In the genomic region with DNA sequence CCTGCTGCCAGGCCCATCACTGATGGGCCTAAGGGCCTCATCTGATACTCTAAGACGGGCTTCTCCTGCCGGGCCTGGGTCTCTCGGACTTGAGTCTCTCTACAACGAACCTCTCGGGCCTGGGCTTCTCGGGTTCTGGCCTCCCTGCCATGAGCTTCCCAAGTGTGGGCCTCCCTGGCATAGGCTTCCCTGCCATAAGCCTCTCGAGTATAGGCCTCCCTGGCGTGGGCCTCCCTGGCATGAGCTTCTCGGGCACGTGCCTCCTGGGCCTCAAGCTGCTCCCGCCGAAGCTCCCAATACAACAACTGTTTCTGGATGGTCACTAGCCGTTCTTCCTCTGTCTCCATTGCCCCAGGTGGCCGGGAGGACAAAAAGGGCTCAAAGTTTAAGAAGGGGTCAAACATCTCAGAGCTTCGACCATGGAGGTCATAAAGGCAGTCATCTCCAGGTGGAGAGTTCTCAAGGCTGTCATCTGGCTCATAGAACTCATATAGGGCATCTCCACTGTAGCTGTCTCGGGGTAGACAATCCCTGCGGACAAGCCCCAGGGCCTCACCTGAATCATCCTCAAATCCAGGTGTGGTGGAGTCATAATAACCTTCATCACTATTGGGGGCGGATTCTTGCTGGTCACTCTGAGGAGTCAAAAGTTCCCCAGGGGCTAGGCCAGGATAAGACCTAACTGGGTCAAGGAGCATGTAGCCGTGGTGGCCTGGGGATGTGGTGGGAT, we compare ENCODE assay signal across 1 cellular context.
TF ChIP-seq lines count a peak whose summit lies in the region.

No MANE protein-coding gene starts in this region.

TF ChIP-seq in GM12878, 131 proteins besides CTCF, POLR2A, EP300 and RAD21:
- no peak for TF ChIP-seq ZNF217 (IDR thresholded peaks at IDR 0.05)
- no peak for TF ChIP-seq EED (IDR thresholded peaks at IDR 0.05; ENCODE audit: low read depth)
- no peak for TF ChIP-seq RELA (IDR thresholded peaks at IDR 0.05; ENCODE audit: borderline replicate concordance, partially characterized antibody)
- TF ChIP-seq, protein P1, sequence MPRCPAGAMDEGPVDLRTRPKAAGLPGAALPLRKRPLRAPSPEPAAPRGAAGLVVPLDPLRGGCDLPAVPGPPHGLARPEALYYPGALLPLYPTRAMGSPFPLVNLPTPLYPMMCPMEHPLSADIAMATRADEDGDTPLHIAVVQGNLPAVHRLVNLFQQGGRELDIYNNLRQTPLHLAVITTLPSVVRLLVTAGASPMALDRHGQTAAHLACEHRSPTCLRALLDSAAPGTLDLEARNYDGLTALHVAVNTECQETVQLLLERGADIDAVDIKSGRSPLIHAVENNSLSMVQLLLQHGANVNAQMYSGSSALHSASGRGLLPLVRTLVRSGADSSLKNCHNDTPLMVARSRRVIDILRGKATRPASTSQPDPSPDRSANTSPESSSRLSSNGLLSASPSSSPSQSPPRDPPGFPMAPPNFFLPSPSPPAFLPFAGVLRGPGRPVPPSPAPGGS (IDR thresholded peaks at IDR 0.05; ENCODE audit: borderline replicate concordance, insufficient read depth, low read depth, low read length, poor library complexity, severe bottlenecking), result no peak
- no peak for TF ChIP-seq ZNF622 (IDR thresholded peaks at IDR 0.05)
- no peak for TF ChIP-seq POLR2AphosphoS5 (IDR thresholded peaks at IDR 0.05; ENCODE audit: low read length)
- no peak for TF ChIP-seq KDM1A (IDR thresholded peaks at IDR 0.05; ENCODE audit: borderline replicate concordance)
- TF ChIP-seq RAD51 (IDR thresholded peaks at IDR 0.05), result no peak
- no peak for TF ChIP-seq ESRRA (IDR thresholded peaks at IDR 0.05; ENCODE audit: low read length)
